In genomic region chr1:67632356-67632755, GRCh38 we compare ENCODE assay signal across 16 cellular contexts. TPM values are rescaled to one million over a fixed set of nuclear protein-coding genes. Genes with fewer than 3 reads are reported as not detected.
DNase-seq lines count a peak whose midpoint lies in the region; ATAC-seq, FAIRE-seq and TF ChIP-seq lines count a peak whose summit lies in the region.
"Had no signal": no experiment of that assay in that cellular context is flagged by ENCODE, and none has a peak within 500 bp of the region (broad histone marks: within the 10 kb centered on the region; RNA-seq: fewer than 3 reads in every experiment).

No MANE protein-coding gene starts in this region.

- 0 out of 2 replicates have a peak overlapping the region, but pooled peaks have one; percentile 29 for H3K18ac ChIP-seq in H1 (ENCODE audit: extremely low read depth, low read length)

- no peak overlapping the region for H2AK5ac ChIP-seq in H1 (ENCODE audit: low read depth, low read length)

- no peak for DNase-seq in natural killer cell treated with Interleukin-12 subunit alpha and Interleukin-12 subunit beta and Interleukin-15 and Interleukin-18, amount 100 ng/mL, for 72 hours (ENCODE audit: low spot score)
- DNase-seq in natural killer cell (no peak), H1 (ENCODE audit: low read depth in 1 of 2, low spot score in 2 of 2) (peak in 1 of 2 experiments; percentile 28), tibial artery (no peak), HuH-7 (ENCODE audit: low spot score) (no peak)
- DNase-seq in activated T-cell treated with anti-CD3 and anti-CD28 coated beads, Interleukin-2, amount 50 U/mL, for 24 hours: no peak
- DNase-seq: MV-4-11, NCI-H1436, NCI-H2029 treated with DMSO at 0.1 percent for 48 hours, SW 1271 had no signal

- intact Hi-C loops in natural killer cell (cut with micrococcal nuclease): no loop called here
- intact Hi-C loops in tibial artery (cut with DNase I; ENCODE audit: low total_unique reads): no loop called here

- peaks cover 0 to under 1% of the 10 kb centered on the region in 2 experiments for H4K20me1 ChIP-seq in H1 (replicated peaks in 1 of 2; ENCODE audit: control insufficient read depth in 1 of 2, insufficient read depth in 2 of 2, low read length in 2 of 2)

- H3K27me3 ChIP-seq in H1 (replicated peaks in 1 of 4; ENCODE audit: control insufficient read depth in 3 of 4, extremely low read depth in 1 of 4, insufficient read depth in 3 of 4, low read length in 3 of 4) (no peaks in the 10 kb centered on the region), tibial artery (no peaks in the 10 kb centered on the region)
- H3K27me3 ChIP-seq: SJSA1 had no signal

- no peak for TF ChIP-seq RAD21 in H1 (IDR thresholded peaks at IDR 0.05 in 1 of 2, conservative IDR thresholded peaks at IDR 0.05 in 1 of 2; ENCODE audit: low read depth in 2 of 2, low read length in 2 of 2)

- H3K56ac ChIP-seq in H1 (replicated peaks; ENCODE audit: insufficient read length, low read depth, low read length): no peak overlapping the region

- H2BK5ac ChIP-seq in H1 (ENCODE audit: low read depth, low read length): no peak overlapping the region

- H2AFZ ChIP-seq in H1 (ENCODE audit: low read length): no peak overlapping the region

- no peak overlapping the region for H4K8ac ChIP-seq in H1 (ENCODE audit: extremely low read depth, insufficient read depth, low read length)

- H3K4me2 ChIP-seq in H1 (ENCODE audit: insufficient read depth in 1 of 2, low read depth in 2 of 2, low read length in 2 of 2): no peak overlapping the region
- H3K4me2 ChIP-seq: A549 had no signal

- H3K9ac ChIP-seq in H1 (replicated peaks in 1 of 4; ENCODE audit: extremely low read depth in 1 of 4, low read depth in 3 of 4, low read length in 3 of 4): no peak overlapping the region

- H3K36me3 ChIP-seq in H1 (ENCODE audit: control insufficient read depth in 2 of 4, insufficient read depth in 4 of 4, low read length in 3 of 4) (no peaks in the 10 kb centered on the region), tibial artery (no peaks in the 10 kb centered on the region)
- H3K36me3 ChIP-seq: SJSA1 had no signal

- peaks cover 6 to 7% of the 10 kb centered on the region in 2 donors for H3K27me3 Mint-ChIP-seq in natural killer cell treated with Interleukin-12 subunit alpha and Interleukin-12 subunit beta and Interleukin-15 and Interleukin-18, amount 100 ng/mL, for 72 hours
- peaks cover 0 to 4% of the 10 kb centered on the region in 2 donors for H3K27me3 Mint-ChIP-seq in natural killer cell (ENCODE audit: low read depth in 2 of 2)
- H3K27me3 Mint-ChIP-seq in nephron (ENCODE audit: low read depth): peaks cover 7% of the 10 kb centered on the region
- peaks cover 5% of the 10 kb centered on the region for H3K27me3 Mint-ChIP-seq in activated T-cell treated with anti-CD3 and anti-CD28 coated beads, Interleukin-2, amount 50 U/mL, for 24 hours

- no peak overlapping the region for H2BK15ac ChIP-seq in H1 (ENCODE audit: low read length)

- H3K27ac ChIP-seq in H1 (ENCODE audit: low read depth, low read length) (no peak overlapping the region), tibial artery (no peak overlapping the region)
- H3K27ac ChIP-seq: A549, SJSA1 had no signal

- TF ChIP-seq CTCF in natural killer cell (IDR thresholded peaks at IDR 0.05) (no peak), H1 (IDR thresholded peaks at IDR 0.05; ENCODE audit: control extremely low read depth in 1 of 3, insufficient read depth in 1 of 3, low read depth in 1 of 3, low read length in 3 of 3) (no peak), nephron (IDR thresholded peaks at IDR 0.05; ENCODE audit: unreplicated experiment in 3 of 3) (no peak), tibial artery (IDR thresholded peaks at IDR 0.05) (no peak)

- CTCF ChIA-PET in H1 (lab: Charles Lee; ENCODE audit: partially characterized antibody): interaction anchor here (0.6 to 1.0 kb wide), 3 partner anchors 13 to 421 kb away, joined by 3 read pairs; no protein-coding TSS in a partner anchor

- no peak for FAIRE-seq in H1 (lab: Jason Lieb, UNC)
- FAIRE-seq: A549, H54 had no signal

- no peaks in the 10 kb centered on the region for H3K79me2 ChIP-seq in H1 (ENCODE audit: control insufficient read depth in 1 of 2, insufficient read depth in 2 of 2, low read length in 2 of 2)

- WGBS in H1 (ENCODE audit: extremely low coverage in 1 of 2, insufficient coverage in 1 of 2, insufficient read length in 1 of 2, insufficient replicate concordance in 2 of 2, low coverage in 1 of 2, low lambda C conversion rate in 2 of 2, missing lambda C conversion rate in 1 of 2), 2 experiments: 80% methylated on average over 6 of the region's 6 CpGs; no CpG with 5 or more reads in 1 of the 2 experiments

- H4K5ac ChIP-seq in H1 (ENCODE audit: insufficient read length, low read depth, low read length): no peak overlapping the region

- no peak overlapping the region for H3K23ac ChIP-seq in H1 (ENCODE audit: insufficient read length)

- H3K27ac Mint-ChIP-seq in natural killer cell treated with Interleukin-12 subunit alpha and Interleukin-12 subunit beta and Interleukin-15 and Interleukin-18, amount 100 ng/mL, for 72 hours: no peak overlapping the region
- H3K27ac Mint-ChIP-seq in natural killer cell: no peak overlapping the region
- H3K27ac Mint-ChIP-seq in nephron: peak overlapping the region in 2 of 3 experiments; percentile 40 to 80
- H3K27ac Mint-ChIP-seq in activated T-cell treated with anti-CD3 and anti-CD28 coated beads, Interleukin-2, amount 50 U/mL, for 24 hours: no peak overlapping the region
- H3K27ac Mint-ChIP-seq: IgD-negative memory B cell had no signal

- no peak overlapping the region for H2BK12ac ChIP-seq in H1 (ENCODE audit: low read depth, low read length)

- no peak overlapping the region for H2BK120ac ChIP-seq in H1 (replicated peaks; ENCODE audit: low read depth, low read length)

- no peak overlapping the region for H2BK20ac ChIP-seq in H1 (ENCODE audit: low read length)

- no peak for TF ChIP-seq POLR2A in H1 (IDR thresholded peaks at IDR 0.05; ENCODE audit: control extremely low read depth in 1 of 2, low read depth in 2 of 2, low read length in 2 of 2)

- no peaks in the 10 kb centered on the region for H3K36me3 Mint-ChIP-seq in natural killer cell treated with Interleukin-12 subunit alpha and Interleukin-12 subunit beta and Interleukin-15 and Interleukin-18, amount 100 ng/mL, for 72 hours
- H3K36me3 Mint-ChIP-seq in natural killer cell: no peaks in the 10 kb centered on the region
- H3K36me3 Mint-ChIP-seq in nephron (ENCODE audit: low read depth): no peaks in the 10 kb centered on the region
- H3K36me3 Mint-ChIP-seq in activated T-cell treated with anti-CD3 and anti-CD28 coated beads, Interleukin-2, amount 50 U/mL, for 24 hours (ENCODE audit: low read depth): no peaks in the 10 kb centered on the region

- H3K4ac ChIP-seq in H1 (replicated peaks; ENCODE audit: insufficient read length, low read depth, low read length): no peak overlapping the region

- peaks cover 11 to 15% of the 10 kb centered on the region in 2 donors for H3K4me1 Mint-ChIP-seq in natural killer cell treated with Interleukin-12 subunit alpha and Interleukin-12 subunit beta and Interleukin-15 and Interleukin-18, amount 100 ng/mL, for 72 hours (ENCODE audit: low read depth in 2 of 2)
- peaks cover 15 to 17% of the 10 kb centered on the region in 2 donors for H3K4me1 Mint-ChIP-seq in natural killer cell
- peaks cover 19% of the 10 kb centered on the region for H3K4me1 Mint-ChIP-seq in nephron
- peaks cover 14% of the 10 kb centered on the region for H3K4me1 Mint-ChIP-seq in activated T-cell treated with anti-CD3 and anti-CD28 coated beads, Interleukin-2, amount 50 U/mL, for 24 hours (ENCODE audit: low read depth)

- peak; percentile 45 to 71 for ATAC-seq in natural killer cell treated with Interleukin-12 subunit alpha and Interleukin-12 subunit beta and Interleukin-15 and Interleukin-18, amount 100 ng/mL, for 72 hours
- no peak for ATAC-seq in natural killer cell
- ATAC-seq in HG03571 (IDR thresholded peaks at IDR 0.05; ENCODE audit: unreplicated experiment): no peak
- ATAC-seq: A549 had no signal

- H3K14ac ChIP-seq in H1 (ENCODE audit: insufficient read length): no peak overlapping the region

- no peak for TF ChIP-seq EP300 in H1 (IDR thresholded peaks at IDR 0.05; ENCODE audit: borderline replicate concordance in 1 of 2, low read depth in 2 of 2, low read length in 2 of 2)

- H4K91ac ChIP-seq in H1 (replicated peaks; ENCODE audit: insufficient read length, low read length): no peak overlapping the region

- H3K9me3 ChIP-seq in H1 (ENCODE audit: insufficient read depth in 2 of 2, low read depth in 1 of 2, low read length in 1 of 2) (no peaks in the 10 kb centered on the region), tibial artery (no peaks in the 10 kb centered on the region)
- H3K9me3 ChIP-seq: A549 had no signal

- POLR2A ChIA-PET in H1 (lab: Charles Lee; ENCODE audit: partially characterized antibody): no interaction called here

- no peaks in the 10 kb centered on the region; the same call in 1 of the 2 replicates for H3K23me2 ChIP-seq in H1 (ENCODE audit: low read depth, low read length)

- no peaks in the 10 kb centered on the region for H3K9me3 Mint-ChIP-seq in natural killer cell treated with Interleukin-12 subunit alpha and Interleukin-12 subunit beta and Interleukin-15 and Interleukin-18, amount 100 ng/mL, for 72 hours
- H3K9me3 Mint-ChIP-seq in natural killer cell (no peaks in the 10 kb centered on the region), nephron (no peaks in the 10 kb centered on the region)
- no peaks in the 10 kb centered on the region for H3K9me3 Mint-ChIP-seq in activated T-cell treated with anti-CD3 and anti-CD28 coated beads, Interleukin-2, amount 50 U/mL, for 24 hours

- H3K4me3 Mint-ChIP-seq in natural killer cell treated with Interleukin-12 subunit alpha and Interleukin-12 subunit beta and Interleukin-15 and Interleukin-18, amount 100 ng/mL, for 72 hours: no peak overlapping the region
- H3K4me3 Mint-ChIP-seq in natural killer cell: no peak overlapping the region
- H3K4me3 Mint-ChIP-seq in nephron: no peak overlapping the region
- H3K4me3 Mint-ChIP-seq in activated T-cell treated with anti-CD3 and anti-CD28 coated beads, Interleukin-2, amount 50 U/mL, for 24 hours: no peak overlapping the region
- H3K4me3 Mint-ChIP-seq: IgD-negative memory B cell had no signal

- H3K4me1 ChIP-seq in H1 (replicated peaks in 1 of 4; ENCODE audit: control insufficient read depth in 3 of 4, insufficient read depth in 4 of 4, low read length in 3 of 4): no peaks in the 10 kb centered on the region; a peak in 1 of 7 replicates
- H3K4me1 ChIP-seq in tibial artery: peaks cover 0 to 10% (median 5%) of the 10 kb centered on the region in 4 donors

- no peaks in the 10 kb centered on the region for H3K79me1 ChIP-seq in H1 (ENCODE audit: low read depth, low read length)

- H3K4me3 ChIP-seq in H1 (ENCODE audit: extremely low read depth in 1 of 4, insufficient read depth in 2 of 4, low read depth in 3 of 4, low read length in 4 of 4): no peak overlapping the region
- H3K4me3 ChIP-seq in tibial artery: no peak overlapping the region
- H3K4me3 ChIP-seq: A549, SJSA1 had no signal

RNA-seq across cellular contexts. Expression of gene GADD45A, which starts 52.6 kb away (rescaled TPM):
- 10 to 100 TPM; 28.3 to 36.1 TPM for total RNA-seq in natural killer cell treated with Interleukin-12 subunit alpha and Interleukin-12 subunit beta and Interleukin-15 and Interleukin-18, amount 100 ng/mL, for 72 hours
- total RNA-seq in natural killer cell: 10 to 100 TPM; 21.8 to 30.3 (median 26.6) TPM
- total RNA-seq in H1 (2021; fragmentation: NEBNext Ultra II Directional; extraction: Animal tissue kit (Norgen Biotek cat#: 25700)): 15.5 and 15.6 TPM in 2 replicates
- polyA plus RNA-seq in H1 (2011; rRNA removed): 7.6 and 13.6 TPM in 2 replicates
- 14.2 TPM for polyA plus RNA-seq in H1 (2011; cell fraction: cytosol; rRNA removed)
- polyA plus RNA-seq in H1 (2011; cell fraction: nucleus; rRNA removed): 19.6 TPM
- polyA plus RNA-seq in H1 (2012, experiment 1 of 2): 13.3 to 20.9 TPM (median 16.5 TPM) in 4 replicates
- 7.9 TPM for polyA plus RNA-seq in H1 (2012, experiment 2 of 2)
- 12.3 TPM for polyA plus RNA-seq in H1 (2013, experiment 1 of 2)
- polyA plus RNA-seq in H1 (2013, experiment 2 of 2): 13.6 TPM
- 1.1 and 2.4 TPM in 2 replicates for polyA minus RNA-seq in H1 (2011; rRNA and poly(A)+ RNA removed)
- 7.8 TPM for polyA minus RNA-seq in H1 (2011; cell fraction: cytosol; rRNA and poly(A)+ RNA removed)
- 30.7 TPM for polyA minus RNA-seq in H1 (2011; cell fraction: nucleus; rRNA and poly(A)+ RNA removed)

Comparison
In these comparisons a context has a peak if more than half of its experiments do, and no peak if none do; other contexts are left out.
1. ATAC-seq: peak in natural killer cell treated with Interleukin-12 subunit alpha and Interleukin-12 subunit beta and Interleukin-15 and Interleukin-18, amount 100 ng/mL, for 72 hours (2 of 2); none in natural killer cell (0 of 3) and HG03571 (single experiment).
2. H3K27ac Mint-ChIP-seq: peak in nephron (2 of 3); none in natural killer cell treated with Interleukin-12 subunit alpha and Interleukin-12 subunit beta and Interleukin-15 and Interleukin-18, amount 100 ng/mL, for 72 hours (0 of 2), natural killer cell (0 of 2) and activated T-cell treated with anti-CD3 and anti-CD28 coated beads, Interleukin-2, amount 50 U/mL, for 24 hours (single experiment).